Comparison of ENCODE assay signal across 8 cellular contexts in genomic region chr2:71276311-71277158, GRCh38. TPM values are rescaled to one million over a fixed set of nuclear protein-coding genes. Genes with fewer than 3 reads are reported as not detected.
DNase-seq lines count a peak whose midpoint lies in the region; ATAC-seq and TF ChIP-seq lines count a peak whose summit lies in the region.

No MANE protein-coding gene starts in this region.

- H3K4me1 ChIP-seq in ectodermal cell (ENCODE audit: control insufficient read depth, insufficient read depth, low read length): peaks cover 12% of the 10 kb centered on the region

- H3K4me3 ChIP-seq in ectodermal cell (ENCODE audit: insufficient read depth, low read depth, low read length): peak overlapping the region; percentile 37

- 0 to 1% methylated on average over 93 of the region's 93 CpGs for WGBS in ectodermal cell, 2 experiments

- H3K27me3 ChIP-seq in ectodermal cell (ENCODE audit: control insufficient read depth, insufficient read depth, low read length, poor library complexity, severe bottlenecking): peaks cover 39% of the 10 kb centered on the region

- no peaks in the 10 kb centered on the region for H3K36me3 ChIP-seq in ectodermal cell (ENCODE audit: control insufficient read depth, insufficient read depth, low read length)

- peak; percentile 95 for ATAC-seq in GM19035 (IDR thresholded peaks at IDR 0.05; ENCODE audit: unreplicated experiment)
- ATAC-seq in HG03280 (IDR thresholded peaks at IDR 0.05; ENCODE audit: unreplicated experiment): peak; percentile 99

- no peak overlapping the region for H3K27ac ChIP-seq in ectodermal cell (ENCODE audit: insufficient read depth, low read depth, low read length, poor library complexity, severe bottlenecking)

- peak; percentile 5 for TF ChIP-seq CTCF in AG09319 (IDR thresholded peaks at IDR 0.05; ENCODE audit: low read depth, low read length)

- DNase-seq in AG09319 (ENCODE audit: extremely low read depth, low read depth) (peak; percentile 32), NCI-H526 (lab: John Stamatoyannopoulos, UW) (peak; percentile 44 to 87), lung microvascular endothelial cell (ENCODE audit: low read depth in 2 of 2) (peak; percentile 83 to 86)
- DNase-seq in activated CD8-positive, alpha-beta memory T cell treated with anti-CD3 and anti-CD28 coated beads for 1 hour (ENCODE audit: extremely low read depth in 1 of 2, low read depth in 1 of 2): peak; percentile 32 to 72
- peak; percentile 84 to 89 for DNase-seq in stimulated activated CD4-positive, alpha-beta T cell treated with anti-CD3 and anti-CD28 coated beads, Interleukin-4, amount 100 ng/mL, for 48 hours (ENCODE audit: low read depth in 2 of 2)

- H3K9me3 ChIP-seq in ectodermal cell (ENCODE audit: control insufficient read depth, low read length): peaks cover 2% of the 10 kb centered on the region

RNA-seq across cellular contexts. Expression of gene PAIP2B, which starts 49.6 kb away (rescaled TPM):
- polyA plus RNA-seq in ectodermal cell (2013, experiment 1 of 4): 11.8 TPM
- polyA plus RNA-seq in ectodermal cell (2013, experiment 2 of 4): 11.0 TPM
- polyA plus RNA-seq in ectodermal cell (2013, experiment 3 of 4): 6.8 TPM
- 7.9 TPM for polyA plus RNA-seq in ectodermal cell (2013, experiment 4 of 4)
- 0.65 and 1.8 TPM in 2 replicates for total RNA-seq in lung microvascular endothelial cell

RNA-seq across cellular contexts. Expression of gene ZNF638, which starts 55.0 kb away (rescaled TPM):
- polyA plus RNA-seq in ectodermal cell (2013, experiment 1 of 4): 167 TPM
- 175 TPM for polyA plus RNA-seq in ectodermal cell (2013, experiment 2 of 4)
- polyA plus RNA-seq in ectodermal cell (2013, experiment 3 of 4): 171 TPM
- 189 TPM for polyA plus RNA-seq in ectodermal cell (2013, experiment 4 of 4)
- total RNA-seq in lung microvascular endothelial cell: 68.2 and 85.7 TPM in 2 replicates

Comparison
In these comparisons a context has a peak if more than half of its experiments do, and no peak if none do; other contexts are left out.
1. DNase-seq: peak in every context shown above with its lines; median percentile 86 in stimulated activated CD4-positive, alpha-beta T cell treated with anti-CD3 and anti-CD28 coated beads, Interleukin-4, amount 100 ng/mL, for 48 hours; 84 in lung microvascular endothelial cell; 66 in NCI-H526; 52 in activated CD8-positive, alpha-beta memory T cell treated with anti-CD3 and anti-CD28 coated beads for 1 hour; 32 in AG09319.